In genomic region chr3:32414527-32415202, GRCh38 we compare ENCODE assay signal across 9 cellular contexts. TPM values are rescaled to one million over a fixed set of nuclear protein-coding genes. Genes with fewer than 3 reads are reported as not detected.
DNase-seq lines count a peak whose midpoint lies in the region; ATAC-seq and TF ChIP-seq lines count a peak whose summit lies in the region.
"Had no signal": no experiment of that assay in that cellular context is flagged by ENCODE, and none has a peak within 500 bp of the region (broad histone marks: within the 10 kb centered on the region; RNA-seq: fewer than 3 reads in every experiment).

No MANE protein-coding gene starts in this region.

- peak overlapping the region; percentile 15 for H3K27ac Mint-ChIP-seq in nephron progenitor cell

- H3K4me1 ChIP-seq in body of pancreas: peaks cover 55% of the 10 kb centered on the region
- no peaks in the 10 kb centered on the region for H3K4me1 ChIP-seq in BE2C

- H3K9me3 ChIP-seq in body of pancreas (no peaks in the 10 kb centered on the region), BE2C (no peaks in the 10 kb centered on the region)

- TF ChIP-seq CTCF in body of pancreas (IDR thresholded peaks at IDR 0.05) (no peak), nephron progenitor cell (IDR thresholded peaks at IDR 0.05) (no peak), BE2C (IDR thresholded peaks at IDR 0.05; ENCODE audit: low read depth, low read length) (no peak)

- 80 to 85% methylated on average over 6 of the region's 6 CpGs for WGBS in body of pancreas, 2 donors

- intact Hi-C loops in body of pancreas (cut with DNase I): no loop called here

- no peak overlapping the region for H3K4me3 Mint-ChIP-seq in nephron progenitor cell
- H3K4me3 Mint-ChIP-seq: brain had no signal

- peaks cover 40% of the 10 kb centered on the region for H3K36me3 Mint-ChIP-seq in nephron progenitor cell (ENCODE audit: low read depth)
- H3K36me3 Mint-ChIP-seq: brain had no signal

- no peak for TF ChIP-seq POLR2A in body of pancreas (IDR thresholded peaks at IDR 0.05)

- peaks cover 20% of the 10 kb centered on the region for H3K9me3 Mint-ChIP-seq in nephron progenitor cell

- H3K36me3 ChIP-seq in body of pancreas (replicated peaks in 1 of 2; ENCODE audit: insufficient read depth in 1 of 2, low read depth in 2 of 2) (no peaks in the 10 kb centered on the region), BE2C (no peaks in the 10 kb centered on the region)

- ATAC-seq in GM18909 (IDR thresholded peaks at IDR 0.05; ENCODE audit: poor library complexity, unreplicated experiment) (peak; percentile 68), HG03342 (IDR thresholded peaks at IDR 0.05; ENCODE audit: unreplicated experiment) (peak; percentile 81), body of pancreas (no peak)

- peak overlapping the region in 3 of 4 donors; percentile 7 to 15 (median 11) for H3K27ac ChIP-seq in body of pancreas

- peak in 1 of 4 donors; percentile 45 for DNase-seq in body of pancreas
- no peak for DNase-seq in nephron progenitor cell
- DNase-seq in SKM-1 treated with dmso at 0.1 percent for 144 hours (lab: John Stamatoyannopoulos, UW; ENCODE audit: unreplicated experiment): no peak
- DNase-seq in islet precursor cell: no peak
- no peak for DNase-seq in BE2C
- no peak for DNase-seq in NCI-H1092 (lab: John Stamatoyannopoulos, UW)

- H3K4me3 ChIP-seq in body of pancreas: no peak overlapping the region
- H3K4me3 ChIP-seq in BE2C (ENCODE audit: low read depth, low read length): no peak overlapping the region

- H3K4me1 Mint-ChIP-seq in nephron progenitor cell: peaks cover 28% of the 10 kb centered on the region

- H3K27me3 ChIP-seq in body of pancreas (no peaks in the 10 kb centered on the region), BE2C (no peaks in the 10 kb centered on the region)

- no peaks in the 10 kb centered on the region for H3K27me3 Mint-ChIP-seq in nephron progenitor cell (ENCODE audit: low read depth, poor library complexity)

RNA-seq across cellular contexts. Expression of gene CMTM7, which starts 23.0 kb away (rescaled TPM):
- total RNA-seq in body of pancreas: 10 to 100 TPM; 23.3 to 51.1 TPM
- 15.5 TPM for polyA plus RNA-seq in BE2C (2012; ENCODE audit: insufficient read depth, insufficient read length, low read depth)
